10 cellular contexts compared by ENCODE assay signal in genomic region chr11:73249304-73249703, GRCh38. TPM values are rescaled to one million over a fixed set of nuclear protein-coding genes. Genes with fewer than 3 reads are reported as not detected.
DNase-seq lines count a peak whose midpoint lies in the region; ATAC-seq, FAIRE-seq and TF ChIP-seq lines count a peak whose summit lies in the region.
"Had no signal": no experiment of that assay in that cellular context is flagged by ENCODE, and none has a peak within 500 bp of the region (broad histone marks: within the 10 kb centered on the region; RNA-seq: fewer than 3 reads in every experiment).

No MANE protein-coding gene starts in this region.

- H3K4me1 ChIP-seq in OCI-LY7 (ENCODE audit: insufficient read depth, low read length, poor library complexity, severe bottlenecking) = no peaks in the 10 kb centered on the region

- no peaks in the 10 kb centered on the region for H3K9me2 ChIP-seq in OCI-LY7 (ENCODE audit: insufficient read depth, low read length)

- DNase-seq in cardiac septum (ENCODE audit: low spot score) = peak; percentile 1
- DNase-seq in Right ventricle myocardium inferior (ENCODE audit: missing footprints) = no peak
- DNase-seq in OCI-LY7 (ENCODE audit: low spot score) = peak; percentile 12
- DNase-seq in iris pigment epithelial cell (ENCODE audit: low read depth) = peak; percentile 23
- no peak for DNase-seq in frontal cortex (ENCODE audit: low spot score in 2 of 2)
- no peak for DNase-seq in NCI-H187 treated with DMSO at 0.1 percent for 48 hours (lab: John Stamatoyannopoulos, UW)
- DNase-seq: foreskin fibroblast, NCI-H146 had no signal

- H3K36me3 ChIP-seq in OCI-LY7 (ENCODE audit: insufficient read depth, low read length) = no peaks in the 10 kb centered on the region

- no peaks in the 10 kb centered on the region for H3K9me3 ChIP-seq in OCI-LY7 (ENCODE audit: low read length)

- H2AFZ ChIP-seq in OCI-LY7 (ENCODE audit: low read length) = peak overlapping the region; percentile 18; the same call in 1 of the 2 replicates

- no peak overlapping the region for H3K27ac ChIP-seq in OCI-LY7 (ENCODE audit: low read depth, low read length, poor library complexity, severe bottlenecking)

- H3K4me3 ChIP-seq in OCI-LY7 (ENCODE audit: low read depth, low read length, poor library complexity, severe bottlenecking) = no peak overlapping the region

- no TSS peak for BruUV-seq in OCI-LY7 (replicated peaks; lab: Mats Ljungman, UMichigan)

- no peak for FAIRE-seq in frontal cortex (lab: Jason Lieb, UNC)

- ATAC-seq in Right ventricle myocardium inferior (no peak), HG02885 (IDR thresholded peaks at IDR 0.05; ENCODE audit: poor library complexity, unreplicated experiment) (no peak), HG03342 (IDR thresholded peaks at IDR 0.05; ENCODE audit: unreplicated experiment) (no peak)

- no peaks in the 10 kb centered on the region for H3K79me2 ChIP-seq in OCI-LY7 (ENCODE audit: insufficient read depth, low read depth, low read length)

- intact Hi-C loops in cardiac septum (cut with DNase I) (no loop called here), Right ventricle myocardium inferior (cut with DNase I) (loop anchor here (10.0 kb wide), 2 partner anchors 325 to 525 kb away; no protein-coding TSS in a partner anchor), OCI-LY7 (cut with micrococcal nuclease; ENCODE audit: unreplicated experiment) (no loop called here)

- H4K20me1 ChIP-seq in OCI-LY7 (ENCODE audit: insufficient read depth, low read length) = no peaks in the 10 kb centered on the region

- no peak overlapping the region for H3K4me2 ChIP-seq in OCI-LY7 (ENCODE audit: low read length)

- CTCF ChIA-PET in OCI-LY7 (lab: Charles Lee; ENCODE audit: unreplicated experiment) = no interaction called here

- no peak for TF ChIP-seq CTCF in OCI-LY7 (conservative IDR thresholded peaks at IDR 0.05; ENCODE audit: low read length)

- POLR2A ChIA-PET in OCI-LY7 (lab: Charles Lee) = interaction anchor here (1.2 kb wide), 1 partner anchor 14 kb away, joined by 3 read pairs; no protein-coding TSS in a partner anchor

RNA-seq across cellular contexts. Expression of gene P2RY6, which starts 22.8 kb away (rescaled TPM):
- total RNA-seq in cardiac septum = 6.9 TPM
- total RNA-seq in Right ventricle myocardium inferior = 2.8 TPM
- not detected in 2 replicates for total RNA-seq in OCI-LY7 (2014; rRNA removed; shearing (Covaris generic))
- not detected in 2 replicates for total RNA-seq in OCI-LY7 (2022)
- under 0.01 TPM for total RNA-seq in frontal cortex

RNA-seq across cellular contexts. Expression of gene P2RY2, which starts 31.2 kb away (rescaled TPM):
- total RNA-seq in cardiac septum (13.5 TPM), Right ventricle myocardium inferior (20.0 TPM), OCI-LY7 (2022) (not detected in 2 replicates), frontal cortex (not detected)
- total RNA-seq in OCI-LY7 (2014; rRNA removed; shearing (Covaris generic)) = not detected in 2 replicates

RNA-seq across cellular contexts. Expression of gene ARHGEF17, which starts 58.8 kb away (rescaled TPM):
- total RNA-seq in cardiac septum (82.6 TPM), Right ventricle myocardium inferior (57.1 TPM), OCI-LY7 (2022) (0.57 and 1.4 TPM in 2 replicates), frontal cortex (16.3 TPM)
- 0.19 and 0.21 TPM in 2 replicates for total RNA-seq in OCI-LY7 (2014; rRNA removed; shearing (Covaris generic))

Comparison
In these comparisons a context has a peak if more than half of its experiments do, and no peak if none do; other contexts are left out.
1. DNase-seq: peak in cardiac septum (single experiment), OCI-LY7 (single experiment) and iris pigment epithelial cell (single experiment); none in Right ventricle myocardium inferior (single experiment), frontal cortex (0 of 2) and NCI-H187 treated with DMSO at 0.1 percent for 48 hours (single experiment).
2. RNA of gene P2RY2, which starts 31.2 kb away (total RNA-seq): 20.0 TPM in Right ventricle myocardium inferior (single experiment) and 13.5 TPM in cardiac septum (single experiment); not detected in OCI-LY7 and not detected in frontal cortex (single experiment); every median in the first group is over 10 times any median in the second.